In genomic region chr19:33461256-33462111, GRCh38 we compare ENCODE assay signal across 17 cellular contexts.
A peak's percentile ranks its signal among the peaks of the same experiment; 100 is the strongest.
DNase-seq lines count a peak whose midpoint lies in the region; ATAC-seq and TF ChIP-seq lines count a peak whose summit lies in the region.
"Had no signal": no experiment of that assay in that cellular context is flagged by ENCODE, and none has a peak within 500 bp of the region (broad histone marks: within the 10 kb centered on the region; RNA-seq: fewer than 3 reads in every experiment).

No MANE protein-coding gene starts in this region.

- TF ChIP-seq CTCF in lower lobe of right lung (IDR thresholded peaks at IDR 0.05) (no peak), upper lobe of right lung (IDR thresholded peaks at IDR 0.05) (no peak), sigmoid colon (IDR thresholded peaks at IDR 0.05) (no peak)

- H3K4me3 ChIP-seq in right cardiac atrium (ENCODE audit: low read length): no peak overlapping the region
- no peak overlapping the region for H3K4me3 ChIP-seq in lower lobe of right lung
- no peak overlapping the region for H3K4me3 ChIP-seq in upper lobe of right lung
- no peak overlapping the region for H3K4me3 ChIP-seq in sigmoid colon
- H3K4me3 ChIP-seq: BLaER1, GM23248 had no signal

- intact Hi-C loops in Right ventricle myocardium inferior (cut with DNase I): no loop called here
- intact Hi-C loops in right cardiac atrium (cut with DNase I): no loop called here
- intact Hi-C loops in lower lobe of right lung (cut with DNase I): no loop called here
- intact Hi-C loops in upper lobe of right lung (cut with DNase I): no loop called here
- intact Hi-C loops in sigmoid colon (cut with DNase I): no loop called here

- ATAC-seq in Right ventricle myocardium inferior (no peak), right cardiac atrium (no peak), lower lobe of right lung (no peak), upper lobe of right lung (no peak), HG03280 (IDR thresholded peaks at IDR 0.05; ENCODE audit: unreplicated experiment) (no peak)

- H3K36me3 ChIP-seq in lower lobe of right lung (peaks cover 26% of the 10 kb centered on the region), upper lobe of right lung (peaks cover 29% of the 10 kb centered on the region), sigmoid colon (peaks cover 0 to 26% (median 0%) of the 10 kb centered on the region in 4 donors)
- H3K36me3 ChIP-seq: BLaER1 had no signal

- peak; percentile 51 for DNase-seq in Right ventricle myocardium inferior (ENCODE audit: missing footprints)
- no peak for DNase-seq in right cardiac atrium
- peak; percentile 26 for DNase-seq in ecto neural progenitor cell (ENCODE audit: low spot score)
- peak; percentile 38 for DNase-seq in lower lobe of right lung
- DNase-seq in upper lobe of right lung: peak; percentile 53
- no peak for DNase-seq in sigmoid colon
- DNase-seq in EL: no peak
- DNase-seq: Calu3; CD4-positive, alpha-beta memory T cell; GM23248; NCI-H1417 treated with DMSO at 0.1 percent for 48 hours; NCI-H187 treated with DMSO at 0.1 percent for 48 hours; NCI-H226; NCI-H524 treated with DMSO at 0.1 percent for 48 hours had no signal

- no peak for TF ChIP-seq EP300 in sigmoid colon (IDR thresholded peaks at IDR 0.05)

- 90% methylated on average over 24 of the region's 24 CpGs for WGBS in right cardiac atrium
- 90% methylated on average over 24 of the region's 24 CpGs for WGBS in sigmoid colon, 2 donors

- H3K27me3 ChIP-seq in right cardiac atrium (ENCODE audit: control insufficient read depth, insufficient read depth): no peaks in the 10 kb centered on the region
- no peaks in the 10 kb centered on the region for H3K27me3 ChIP-seq in lower lobe of right lung (ENCODE audit: low read depth)
- no peaks in the 10 kb centered on the region for H3K27me3 ChIP-seq in upper lobe of right lung
- H3K27me3 ChIP-seq in sigmoid colon: no peaks in the 10 kb centered on the region

- no peaks in the 10 kb centered on the region for H3K9me3 ChIP-seq in right cardiac atrium (ENCODE audit: control insufficient read depth, low read length)
- H3K9me3 ChIP-seq in lower lobe of right lung: no peaks in the 10 kb centered on the region
- H3K9me3 ChIP-seq in upper lobe of right lung: no peaks in the 10 kb centered on the region
- no peaks in the 10 kb centered on the region for H3K9me3 ChIP-seq in sigmoid colon
- H3K9me3 ChIP-seq: BLaER1 had no signal

- H3K27ac ChIP-seq in right cardiac atrium (ENCODE audit: low read length) (no peak overlapping the region), lower lobe of right lung (no peak overlapping the region), upper lobe of right lung (no peak overlapping the region), sigmoid colon (no peak overlapping the region)
- H3K27ac ChIP-seq: BLaER1, GM23248, KMS-11 had no signal

- no peak for TF ChIP-seq POLR2A in sigmoid colon (IDR thresholded peaks at IDR 0.05)

- no peaks in the 10 kb centered on the region for H3K4me1 ChIP-seq in right cardiac atrium (ENCODE audit: control insufficient read depth, insufficient read depth, low read length)
- H3K4me1 ChIP-seq in lower lobe of right lung: no peaks in the 10 kb centered on the region
- no peaks in the 10 kb centered on the region for H3K4me1 ChIP-seq in upper lobe of right lung
- peaks cover 0 to 9% (median 0%) of the 10 kb centered on the region in 4 donors for H3K4me1 ChIP-seq in sigmoid colon
- H3K4me1 ChIP-seq: BLaER1 had no signal

Comparison
In these comparisons a context has a peak if more than half of its experiments do, and no peak if none do; other contexts are left out.
1. DNase-seq: peak in Right ventricle myocardium inferior (single experiment), ecto neural progenitor cell (single experiment), lower lobe of right lung (single experiment) and upper lobe of right lung (single experiment); none in right cardiac atrium (0 of 3), sigmoid colon (single experiment) and EL (single experiment).